ENCODE assay signal across 1 cellular context in the genomic region with DNA sequence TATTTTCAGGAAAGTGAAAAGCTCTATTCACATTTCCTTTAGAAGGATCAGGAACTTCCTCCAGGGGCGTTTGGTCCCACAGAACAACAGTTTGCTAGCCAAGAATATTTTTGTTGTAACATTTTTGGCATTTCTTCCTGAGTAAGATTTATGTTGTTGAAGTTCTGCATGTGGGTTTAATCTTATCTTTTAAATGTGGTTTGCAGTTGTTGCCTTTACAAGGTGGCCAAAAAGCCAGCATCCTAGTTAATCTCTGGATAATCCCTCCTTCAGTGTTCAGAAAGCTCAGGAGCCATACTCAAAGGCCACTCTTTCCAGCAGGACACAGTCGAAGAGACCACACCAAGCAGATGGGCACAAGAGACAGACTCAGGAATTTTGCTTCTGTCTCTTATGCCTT.
TF ChIP-seq lines count a peak whose summit lies in the region.

No MANE protein-coding gene starts in this region.

TF ChIP-seq in K562, 482 proteins besides CTCF, POLR2A, EP300 and RAD21 (continued from another document):
- TF ChIP-seq, protein P1, sequence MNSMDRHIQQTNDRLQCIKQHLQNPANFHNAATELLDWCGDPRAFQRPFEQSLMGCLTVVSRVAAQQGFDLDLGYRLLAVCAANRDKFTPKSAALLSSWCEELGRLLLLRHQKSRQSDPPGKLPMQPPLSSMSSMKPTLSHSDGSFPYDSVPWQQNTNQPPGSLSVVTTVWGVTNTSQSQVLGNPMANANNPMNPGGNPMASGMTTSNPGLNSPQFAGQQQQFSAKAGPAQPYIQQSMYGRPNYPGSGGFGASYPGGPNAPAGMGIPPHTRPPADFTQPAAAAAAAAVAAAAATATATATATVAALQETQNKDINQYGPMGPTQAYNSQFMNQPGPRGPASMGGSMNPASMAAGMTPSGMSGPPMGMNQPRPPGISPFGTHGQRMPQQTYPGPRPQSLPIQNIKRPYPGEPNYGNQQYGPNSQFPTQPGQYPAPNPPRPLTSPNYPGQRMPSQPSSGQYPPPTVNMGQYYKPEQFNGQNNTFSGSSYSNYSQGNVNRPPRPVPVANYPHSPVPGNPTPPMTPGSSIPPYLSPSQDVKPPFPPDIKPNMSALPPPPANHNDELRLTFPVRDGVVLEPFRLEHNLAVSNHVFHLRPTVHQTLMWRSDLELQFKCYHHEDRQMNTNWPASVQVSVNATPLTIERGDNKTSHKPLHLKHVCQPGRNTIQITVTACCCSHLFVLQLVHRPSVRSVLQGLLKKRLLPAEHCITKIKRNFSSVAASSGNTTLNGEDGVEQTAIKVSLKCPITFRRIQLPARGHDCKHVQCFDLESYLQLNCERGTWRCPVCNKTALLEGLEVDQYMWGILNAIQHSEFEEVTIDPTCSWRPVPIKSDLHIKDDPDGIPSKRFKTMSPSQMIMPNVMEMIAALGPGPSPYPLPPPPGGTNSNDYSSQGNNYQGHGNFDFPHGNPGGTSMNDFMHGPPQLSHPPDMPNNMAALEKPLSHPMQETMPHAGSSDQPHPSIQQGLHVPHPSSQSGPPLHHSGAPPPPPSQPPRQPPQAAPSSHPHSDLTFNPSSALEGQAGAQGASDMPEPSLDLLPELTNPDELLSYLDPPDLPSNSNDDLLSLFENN (IDR thresholded peaks at IDR 0.05; ENCODE audit: low read depth in 2 of 2, low read length in 2 of 2): no peak
- TF ChIP-seq MAFG (tag; conservative IDR thresholded peaks at IDR 0.05): no peak
- no peak for TF ChIP-seq ZNF589 (CRISPR knock-in tag; IDR thresholded peaks at IDR 0.05; ENCODE audit: low read depth)
- no peak for TF ChIP-seq ZNF253 (CRISPR knock-in tag; conservative IDR thresholded peaks at IDR 0.05)
- TF ChIP-seq HDAC1 (IDR thresholded peaks at IDR 0.05): no peak
- TF ChIP-seq, protein P2, sequence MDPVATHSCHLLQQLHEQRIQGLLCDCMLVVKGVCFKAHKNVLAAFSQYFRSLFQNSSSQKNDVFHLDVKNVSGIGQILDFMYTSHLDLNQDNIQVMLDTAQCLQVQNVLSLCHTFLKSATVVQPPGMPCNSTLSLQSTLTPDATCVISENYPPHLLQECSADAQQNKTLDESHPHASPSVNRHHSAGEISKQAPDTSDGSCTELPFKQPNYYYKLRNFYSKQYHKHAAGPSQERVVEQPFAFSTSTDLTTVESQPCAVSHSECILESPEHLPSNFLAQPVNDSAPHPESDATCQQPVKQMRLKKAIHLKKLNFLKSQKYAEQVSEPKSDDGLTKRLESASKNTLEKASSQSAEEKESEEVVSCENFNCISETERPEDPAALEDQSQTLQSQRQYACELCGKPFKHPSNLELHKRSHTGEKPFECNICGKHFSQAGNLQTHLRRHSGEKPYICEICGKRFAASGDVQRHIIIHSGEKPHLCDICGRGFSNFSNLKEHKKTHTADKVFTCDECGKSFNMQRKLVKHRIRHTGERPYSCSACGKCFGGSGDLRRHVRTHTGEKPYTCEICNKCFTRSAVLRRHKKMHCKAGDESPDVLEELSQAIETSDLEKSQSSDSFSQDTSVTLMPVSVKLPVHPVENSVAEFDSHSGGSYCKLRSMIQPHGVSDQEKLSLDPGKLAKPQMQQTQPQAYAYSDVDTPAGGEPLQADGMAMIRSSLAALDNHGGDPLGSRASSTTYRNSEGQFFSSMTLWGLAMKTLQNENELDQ (CRISPR knock-in tag; IDR thresholded peaks at IDR 0.05; ENCODE audit: borderline replicate concordance): no peak
- TF ChIP-seq, protein P3, sequence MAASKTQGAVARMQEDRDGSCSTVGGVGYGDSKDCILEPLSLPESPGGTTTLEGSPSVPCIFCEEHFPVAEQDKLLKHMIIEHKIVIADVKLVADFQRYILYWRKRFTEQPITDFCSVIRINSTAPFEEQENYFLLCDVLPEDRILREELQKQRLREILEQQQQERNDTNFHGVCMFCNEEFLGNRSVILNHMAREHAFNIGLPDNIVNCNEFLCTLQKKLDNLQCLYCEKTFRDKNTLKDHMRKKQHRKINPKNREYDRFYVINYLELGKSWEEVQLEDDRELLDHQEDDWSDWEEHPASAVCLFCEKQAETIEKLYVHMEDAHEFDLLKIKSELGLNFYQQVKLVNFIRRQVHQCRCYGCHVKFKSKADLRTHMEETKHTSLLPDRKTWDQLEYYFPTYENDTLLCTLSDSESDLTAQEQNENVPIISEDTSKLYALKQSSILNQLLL (CRISPR knock-in tag; IDR thresholded peaks at IDR 0.05; ENCODE audit: borderline replicate concordance): no peak
- peak; percentile 61; the same call in 1 of the 2 replicates for TF ChIP-seq CTBP1 (IDR thresholded peaks at IDR 0.05; ENCODE audit: borderline replicate concordance)
- TF ChIP-seq, protein P4, sequence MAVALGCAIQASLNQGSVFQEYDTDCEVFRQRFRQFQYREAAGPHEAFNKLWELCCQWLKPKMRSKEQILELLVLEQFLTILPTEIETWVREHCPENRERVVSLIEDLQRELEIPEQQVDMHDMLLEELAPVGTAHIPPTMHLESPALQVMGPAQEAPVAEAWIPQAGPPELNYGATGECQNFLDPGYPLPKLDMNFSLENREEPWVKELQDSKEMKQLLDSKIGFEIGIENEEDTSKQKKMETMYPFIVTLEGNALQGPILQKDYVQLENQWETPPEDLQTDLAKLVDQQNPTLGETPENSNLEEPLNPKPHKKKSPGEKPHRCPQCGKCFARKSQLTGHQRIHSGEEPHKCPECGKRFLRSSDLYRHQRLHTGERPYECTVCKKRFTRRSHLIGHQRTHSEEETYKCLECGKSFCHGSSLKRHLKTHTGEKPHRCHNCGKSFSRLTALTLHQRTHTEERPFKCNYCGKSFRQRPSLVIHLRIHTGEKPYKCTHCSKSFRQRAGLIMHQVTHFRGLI (CRISPR knock-in tag; IDR thresholded peaks at IDR 0.05): no peak
- TF ChIP-seq, protein P5, sequence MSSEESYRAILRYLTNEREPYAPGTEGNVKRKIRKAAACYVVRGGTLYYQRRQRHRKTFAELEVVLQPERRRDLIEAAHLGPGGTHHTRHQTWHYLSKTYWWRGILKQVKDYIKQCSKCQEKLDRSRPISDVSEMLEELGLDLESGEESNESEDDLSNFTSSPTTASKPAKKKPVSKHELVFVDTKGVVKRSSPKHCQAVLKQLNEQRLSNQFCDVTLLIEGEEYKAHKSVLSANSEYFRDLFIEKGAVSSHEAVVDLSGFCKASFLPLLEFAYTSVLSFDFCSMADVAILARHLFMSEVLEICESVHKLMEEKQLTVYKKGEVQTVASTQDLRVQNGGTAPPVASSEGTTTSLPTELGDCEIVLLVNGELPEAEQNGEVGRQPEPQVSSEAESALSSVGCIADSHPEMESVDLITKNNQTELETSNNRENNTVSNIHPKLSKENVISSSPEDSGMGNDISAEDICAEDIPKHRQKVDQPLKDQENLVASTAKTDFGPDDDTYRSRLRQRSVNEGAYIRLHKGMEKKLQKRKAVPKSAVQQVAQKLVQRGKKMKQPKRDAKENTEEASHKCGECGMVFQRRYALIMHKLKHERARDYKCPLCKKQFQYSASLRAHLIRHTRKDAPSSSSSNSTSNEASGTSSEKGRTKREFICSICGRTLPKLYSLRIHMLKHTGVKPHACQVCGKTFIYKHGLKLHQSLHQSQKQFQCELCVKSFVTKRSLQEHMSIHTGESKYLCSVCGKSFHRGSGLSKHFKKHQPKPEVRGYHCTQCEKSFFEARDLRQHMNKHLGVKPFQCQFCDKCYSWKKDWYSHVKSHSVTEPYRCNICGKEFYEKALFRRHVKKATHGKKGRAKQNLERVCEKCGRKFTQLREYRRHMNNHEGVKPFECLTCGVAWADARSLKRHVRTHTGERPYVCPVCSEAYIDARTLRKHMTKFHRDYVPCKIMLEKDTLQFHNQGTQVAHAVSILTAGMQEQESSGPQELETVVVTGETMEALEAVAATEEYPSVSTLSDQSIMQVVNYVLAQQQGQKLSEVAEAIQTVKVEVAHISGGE (CRISPR knock-in tag; IDR thresholded peaks at IDR 0.05): no peak
- TF ChIP-seq, protein P6, sequence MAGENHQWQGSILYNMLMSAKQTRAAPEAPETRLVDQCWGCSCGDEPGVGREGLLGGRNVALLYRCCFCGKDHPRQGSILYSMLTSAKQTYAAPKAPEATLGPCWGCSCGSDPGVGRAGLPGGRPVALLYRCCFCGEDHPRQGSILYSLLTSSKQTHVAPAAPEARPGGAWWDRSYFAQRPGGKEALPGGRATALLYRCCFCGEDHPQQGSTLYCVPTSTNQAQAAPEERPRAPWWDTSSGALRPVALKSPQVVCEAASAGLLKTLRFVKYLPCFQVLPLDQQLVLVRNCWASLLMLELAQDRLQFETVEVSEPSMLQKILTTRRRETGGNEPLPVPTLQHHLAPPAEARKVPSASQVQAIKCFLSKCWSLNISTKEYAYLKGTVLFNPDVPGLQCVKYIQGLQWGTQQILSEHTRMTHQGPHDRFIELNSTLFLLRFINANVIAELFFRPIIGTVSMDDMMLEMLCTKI (IDR thresholded peaks at IDR 0.05; ENCODE audit: partially characterized antibody): no peak
- no peak for TF ChIP-seq KDM4B (IDR thresholded peaks at IDR 0.05; ENCODE audit: borderline replicate concordance in 2 of 2, low read depth in 1 of 2)
- TF ChIP-seq, protein P7, sequence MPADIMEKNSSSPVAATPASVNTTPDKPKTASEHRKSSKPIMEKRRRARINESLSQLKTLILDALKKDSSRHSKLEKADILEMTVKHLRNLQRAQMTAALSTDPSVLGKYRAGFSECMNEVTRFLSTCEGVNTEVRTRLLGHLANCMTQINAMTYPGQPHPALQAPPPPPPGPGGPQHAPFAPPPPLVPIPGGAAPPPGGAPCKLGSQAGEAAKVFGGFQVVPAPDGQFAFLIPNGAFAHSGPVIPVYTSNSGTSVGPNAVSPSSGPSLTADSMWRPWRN (IDR thresholded peaks at IDR 0.05; ENCODE audit: low read depth): 0 out of 2 replicates have a peak, but pooled peaks have one; percentile 35
- TF ChIP-seq LCOR (CRISPR knock-in tag; IDR thresholded peaks at IDR 0.05): 0 out of 2 replicates have a peak, but pooled peaks have one; percentile 19
- TF ChIP-seq CHD2 (IDR thresholded peaks at IDR 0.05; ENCODE audit: low read depth, low read length): no peak
- TF ChIP-seq, protein P8, sequence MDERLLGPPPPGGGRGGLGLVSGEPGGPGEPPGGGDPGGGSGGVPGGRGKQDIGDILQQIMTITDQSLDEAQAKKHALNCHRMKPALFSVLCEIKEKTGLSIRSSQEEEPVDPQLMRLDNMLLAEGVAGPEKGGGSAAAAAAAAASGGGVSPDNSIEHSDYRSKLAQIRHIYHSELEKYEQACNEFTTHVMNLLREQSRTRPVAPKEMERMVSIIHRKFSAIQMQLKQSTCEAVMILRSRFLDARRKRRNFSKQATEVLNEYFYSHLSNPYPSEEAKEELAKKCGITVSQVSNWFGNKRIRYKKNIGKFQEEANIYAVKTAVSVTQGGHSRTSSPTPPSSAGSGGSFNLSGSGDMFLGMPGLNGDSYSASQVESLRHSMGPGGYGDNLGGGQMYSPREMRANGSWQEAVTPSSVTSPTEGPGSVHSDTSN (CRISPR knock-in tag; IDR thresholded peaks at IDR 0.05; ENCODE audit: low read depth): no peak
- TF ChIP-seq, protein P8 (tag; conservative IDR thresholded peaks at IDR 0.05; ENCODE audit: low read depth): peak; percentile 77
- TF ChIP-seq, protein P9, sequence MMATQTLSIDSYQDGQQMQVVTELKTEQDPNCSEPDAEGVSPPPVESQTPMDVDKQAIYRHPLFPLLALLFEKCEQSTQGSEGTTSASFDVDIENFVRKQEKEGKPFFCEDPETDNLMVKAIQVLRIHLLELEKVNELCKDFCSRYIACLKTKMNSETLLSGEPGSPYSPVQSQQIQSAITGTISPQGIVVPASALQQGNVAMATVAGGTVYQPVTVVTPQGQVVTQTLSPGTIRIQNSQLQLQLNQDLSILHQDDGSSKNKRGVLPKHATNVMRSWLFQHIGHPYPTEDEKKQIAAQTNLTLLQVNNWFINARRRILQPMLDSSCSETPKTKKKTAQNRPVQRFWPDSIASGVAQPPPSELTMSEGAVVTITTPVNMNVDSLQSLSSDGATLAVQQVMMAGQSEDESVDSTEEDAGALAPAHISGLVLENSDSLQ (IDR thresholded peaks at IDR 0.05): peak; percentile 77; the same call in 1 of the 2 replicates
- no peak for TF ChIP-seq NELFE (IDR thresholded peaks at IDR 0.05; ENCODE audit: insufficient read depth, insufficient read length)
- TF ChIP-seq JUNB (CRISPR knock-in tag; conservative IDR thresholded peaks at IDR 0.05): no peak
- TF ChIP-seq SP2 (IDR thresholded peaks at IDR 0.05; ENCODE audit: extremely low read depth, low read depth, low read length, poor library complexity, severe bottlenecking): no peak
